Comparison of ENCODE assay signal across 1 cellular context in the genomic region with DNA sequence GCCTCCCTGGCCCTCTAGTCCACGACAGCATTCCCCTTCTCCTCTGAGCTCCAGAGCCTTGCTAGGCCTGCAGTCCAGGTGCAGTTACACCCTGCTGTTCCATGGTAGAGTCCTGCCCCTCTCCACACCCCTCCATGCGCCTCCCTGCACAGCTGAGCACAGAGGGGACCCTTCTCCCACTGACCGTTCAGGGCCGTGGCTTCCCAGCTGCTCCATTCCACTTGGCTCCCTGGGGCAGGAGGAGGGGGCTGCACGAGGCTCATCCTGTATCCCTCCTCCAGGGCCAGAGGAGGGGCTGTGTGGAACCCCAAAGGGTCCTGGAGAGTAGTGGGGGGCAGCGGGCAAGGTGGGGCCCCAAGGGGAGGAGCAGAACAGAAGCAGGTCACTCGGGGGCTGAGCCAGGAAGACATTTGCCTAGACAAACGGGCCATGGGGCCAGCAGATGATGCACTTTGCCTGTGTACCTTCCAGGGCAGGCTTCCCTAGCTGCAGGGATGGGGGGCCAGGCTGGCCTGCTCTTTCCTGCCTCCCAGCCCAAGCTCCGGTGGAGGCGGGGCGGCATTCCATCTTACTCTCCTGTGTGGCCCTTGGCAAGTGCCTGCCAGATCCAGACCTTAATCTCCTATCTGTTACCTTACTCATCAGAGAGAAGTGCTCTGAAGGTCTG.
TF ChIP-seq lines count a peak whose summit lies in the region.

No MANE protein-coding gene starts in this region.

TF ChIP-seq in WTC11, 78 proteins besides CTCF, POLR2A, EP300 and RAD21 (continued from another document):
- TF ChIP-seq USF2 (CRISPR knock-in tag; IDR thresholded peaks at IDR 0.05) (no peak), MYBL2 (CRISPR knock-in tag; IDR thresholded peaks at IDR 0.05) (no peak)
